ENCODE assay signal across 21 cellular contexts in genomic region chr5:149865746-149866145, GRCh38.
DNase-seq lines count a peak whose midpoint lies in the region; ATAC-seq, FAIRE-seq and TF ChIP-seq lines count a peak whose summit lies in the region.
"Had no signal": no experiment of that assay in that cellular context is flagged by ENCODE, and none has a peak within 500 bp of the region (broad histone marks: within the 10 kb centered on the region; RNA-seq: fewer than 3 reads in every experiment).

No MANE protein-coding gene starts in this region.

- H3K9ac ChIP-seq in skeletal muscle satellite cell (ENCODE audit: low read depth, low read length) = no peak overlapping the region

- intact Hi-C loops in MCF 10A (cut with micrococcal nuclease) (no loop called here), breast epithelium (cut with DNase I; ENCODE audit: low total_unique reads) (no loop called here), upper lobe of right lung (cut with DNase I) (no loop called here)

- H3K27ac ChIP-seq in breast epithelium (no peak overlapping the region), upper lobe of right lung (no peak overlapping the region)
- H3K27ac ChIP-seq: C4-2B, PC-9 had no signal

- H3K27ac Mint-ChIP-seq in MCF 10A (ENCODE audit: low read depth, unreplicated experiment) = no peak overlapping the region
- H3K27ac Mint-ChIP-seq in natural killer cell treated with Interleukin-12 subunit alpha and Interleukin-12 subunit beta and Interleukin-15 and Interleukin-18, amount 100 ng/mL, for 72 hours = peak overlapping the region in 1 of 2 donors; percentile 11
- H3K27ac Mint-ChIP-seq in activated naive CD8-positive, alpha-beta T cell treated with anti-CD3 and anti-CD28 coated beads for 36 hours = no peak overlapping the region
- H3K27ac Mint-ChIP-seq: IgD-negative memory B cell had no signal

- H3K27me3 Mint-ChIP-seq in MCF 10A (ENCODE audit: insufficient read depth, unreplicated experiment) = no peaks in the 10 kb centered on the region
- peaks cover 0 to 8% of the 10 kb centered on the region in 2 donors for H3K27me3 Mint-ChIP-seq in natural killer cell treated with Interleukin-12 subunit alpha and Interleukin-12 subunit beta and Interleukin-15 and Interleukin-18, amount 100 ng/mL, for 72 hours
- H3K27me3 Mint-ChIP-seq in activated naive CD8-positive, alpha-beta T cell treated with anti-CD3 and anti-CD28 coated beads for 36 hours = no peaks in the 10 kb centered on the region

- BruUV-seq in MCF 10A (replicated peaks; lab: Mats Ljungman, UMichigan) = no TSS peak

- DNase-seq in MCF 10A (ENCODE audit: unreplicated experiment) = peak; percentile 64
- DNase-seq in breast epithelium (ENCODE audit: low spot score in 2 of 2) = no peak
- peak; percentile 71 to 86 for DNase-seq in NOMO-1 (lab: John Stamatoyannopoulos, UW; ENCODE audit: unreplicated experiment in 2 of 2)
- DNase-seq in bronchial epithelial cell (ENCODE audit: low read depth) = peak; percentile 70
- DNase-seq in natural killer cell treated with Interleukin-12 subunit alpha and Interleukin-12 subunit beta and Interleukin-15 and Interleukin-18, amount 100 ng/mL, for 72 hours (ENCODE audit: low spot score) = no peak
- no peak for DNase-seq in activated naive CD8-positive, alpha-beta T cell treated with anti-CD3 and anti-CD28 coated beads for 36 hours
- no peak for DNase-seq in upper lobe of right lung
- DNase-seq: 8988T; CD8-positive, alpha-beta memory T cell; NCI-H1694; NCI-H2081 treated with DMSO at 0.1 percent for 48 hours; NCI-H2171 treated with DMSO at 0.1 percent for 48 hours; NCI-H526; PC-9; RPMI8226; SHP77 treated with DMSO at 0.1 percent for 48 hours had no signal

- no peak overlapping the region for H3K4me3 ChIP-seq in breast epithelium
- no peak overlapping the region for H3K4me3 ChIP-seq in bronchial epithelial cell (ENCODE audit: low read depth, low read length)
- no peak overlapping the region for H3K4me3 ChIP-seq in skeletal muscle satellite cell (ENCODE audit: low read length)
- no peak overlapping the region for H3K4me3 ChIP-seq in upper lobe of right lung
- H3K4me3 ChIP-seq: PC-9 had no signal

- peak overlapping the region; percentile 0 for H3K4me2 ChIP-seq in skeletal muscle satellite cell (ENCODE audit: low read length)
- H3K4me2 ChIP-seq: PC-9 had no signal

- H3K36me3 Mint-ChIP-seq in MCF 10A (ENCODE audit: insufficient read depth, unreplicated experiment) = peaks cover 6% of the 10 kb centered on the region
- no peaks in the 10 kb centered on the region for H3K36me3 Mint-ChIP-seq in natural killer cell treated with Interleukin-12 subunit alpha and Interleukin-12 subunit beta and Interleukin-15 and Interleukin-18, amount 100 ng/mL, for 72 hours
- no peaks in the 10 kb centered on the region for H3K36me3 Mint-ChIP-seq in activated naive CD8-positive, alpha-beta T cell treated with anti-CD3 and anti-CD28 coated beads for 36 hours
- H3K36me3 Mint-ChIP-seq: IgD-negative memory B cell had no signal

- no peak for TF ChIP-seq POLR2A in breast epithelium (IDR thresholded peaks at IDR 0.05)

- no peak overlapping the region for H3K4me3 Mint-ChIP-seq in MCF 10A (ENCODE audit: unreplicated experiment)
- no peak overlapping the region for H3K4me3 Mint-ChIP-seq in natural killer cell treated with Interleukin-12 subunit alpha and Interleukin-12 subunit beta and Interleukin-15 and Interleukin-18, amount 100 ng/mL, for 72 hours
- H3K4me3 Mint-ChIP-seq in activated naive CD8-positive, alpha-beta T cell treated with anti-CD3 and anti-CD28 coated beads for 36 hours = no peak overlapping the region
- H3K4me3 Mint-ChIP-seq: CD8-positive, alpha-beta memory T cell; IgD-negative memory B cell had no signal

- no peak for FAIRE-seq in bronchial epithelial cell (lab: Jason Lieb, UNC)
- FAIRE-seq: G401.6 had no signal

- H3K4me1 Mint-ChIP-seq in MCF 10A (ENCODE audit: insufficient read depth, unreplicated experiment) = peaks cover 16% of the 10 kb centered on the region
- peaks cover 12 to 18% of the 10 kb centered on the region in 2 donors for H3K4me1 Mint-ChIP-seq in natural killer cell treated with Interleukin-12 subunit alpha and Interleukin-12 subunit beta and Interleukin-15 and Interleukin-18, amount 100 ng/mL, for 72 hours (ENCODE audit: low read depth in 2 of 2)
- H3K4me1 Mint-ChIP-seq in activated naive CD8-positive, alpha-beta T cell treated with anti-CD3 and anti-CD28 coated beads for 36 hours = peaks cover 7% of the 10 kb centered on the region

- peaks cover 15% of the 10 kb centered on the region for H3K9me3 Mint-ChIP-seq in MCF 10A (ENCODE audit: unreplicated experiment)
- H3K9me3 Mint-ChIP-seq in natural killer cell treated with Interleukin-12 subunit alpha and Interleukin-12 subunit beta and Interleukin-15 and Interleukin-18, amount 100 ng/mL, for 72 hours = no peaks in the 10 kb centered on the region
- no peaks in the 10 kb centered on the region for H3K9me3 Mint-ChIP-seq in activated naive CD8-positive, alpha-beta T cell treated with anti-CD3 and anti-CD28 coated beads for 36 hours
- H3K9me3 Mint-ChIP-seq: CD8-positive, alpha-beta memory T cell had no signal

- no peaks in the 10 kb centered on the region for H3K9me3 ChIP-seq in breast epithelium
- no peaks in the 10 kb centered on the region for H3K9me3 ChIP-seq in skeletal muscle satellite cell (replicated peaks; ENCODE audit: low read length)
- H3K9me3 ChIP-seq in upper lobe of right lung = no peaks in the 10 kb centered on the region

- POLR2A ChIA-PET in MCF 10A (lab: Yijun Ruan, JAX) = interaction anchor here (0.6 to 2.5 kb wide), 6 partner anchors 8 to 246 kb away, joined by 3 to 8 read pairs (median 4); no protein-coding TSS in a partner anchor

- H3K36me3 ChIP-seq in breast epithelium (no peaks in the 10 kb centered on the region), bronchial epithelial cell (ENCODE audit: control insufficient read depth, insufficient read depth, low read length) (no peaks in the 10 kb centered on the region), skeletal muscle satellite cell (ENCODE audit: insufficient read depth, low read length) (no peaks in the 10 kb centered on the region), upper lobe of right lung (no peaks in the 10 kb centered on the region)

- no peak for ATAC-seq in natural killer cell treated with Interleukin-12 subunit alpha and Interleukin-12 subunit beta and Interleukin-15 and Interleukin-18, amount 100 ng/mL, for 72 hours
- no peak for ATAC-seq in upper lobe of right lung
- ATAC-seq: SK-N-SH treated with all-trans-retinoic acid at 6 μM for 48 hours had no signal

- H3K27me3 ChIP-seq in breast epithelium (no peaks in the 10 kb centered on the region), bronchial epithelial cell (ENCODE audit: control insufficient read depth, insufficient read depth, low read length) (no peaks in the 10 kb centered on the region), skeletal muscle satellite cell (ENCODE audit: control insufficient read depth, insufficient read depth, low read length) (no peaks in the 10 kb centered on the region), upper lobe of right lung (no peaks in the 10 kb centered on the region)

- no peaks in the 10 kb centered on the region for H3K4me1 ChIP-seq in breast epithelium
- H3K4me1 ChIP-seq in skeletal muscle satellite cell (ENCODE audit: control insufficient read depth, insufficient read depth, low read length) = peaks cover 13% of the 10 kb centered on the region
- H3K4me1 ChIP-seq in upper lobe of right lung = peaks cover 5% of the 10 kb centered on the region

- CTCF ChIA-PET in MCF 10A (lab: Yijun Ruan, JAX) = interaction anchor here (0.6 to 42.7 kb wide), 4 partner anchors 9 to 93 kb away, joined by 5 to 1621 read pairs (median 426); partner anchors contain the start of genes PDE6A and SLC26A2

- TF ChIP-seq CTCF in MCF 10A (IDR thresholded peaks at IDR 0.05; ENCODE audit: unreplicated experiment) (no peak), breast epithelium (IDR thresholded peaks at IDR 0.05) (no peak), bronchial epithelial cell (IDR thresholded peaks at IDR 0.05; ENCODE audit: insufficient read depth, low read length, severe bottlenecking) (no peak), upper lobe of right lung (IDR thresholded peaks at IDR 0.05) (no peak)

Comparison
In these comparisons a context has a peak if more than half of its experiments do, and no peak if none do; other contexts are left out.
1. DNase-seq: peak in MCF 10A (single experiment), NOMO-1 (2 of 2) and bronchial epithelial cell (single experiment); none in breast epithelium (0 of 2), natural killer cell treated with Interleukin-12 subunit alpha and Interleukin-12 subunit beta and Interleukin-15 and Interleukin-18, amount 100 ng/mL, for 72 hours (single experiment), activated naive CD8-positive, alpha-beta T cell treated with anti-CD3 and anti-CD28 coated beads for 36 hours (single experiment) and upper lobe of right lung (single experiment).